In genomic region chr5:154329519-154329918, GRCh38 we compare ENCODE assay signal across 31 cellular contexts.
"Had no signal": no experiment of that assay in that cellular context is flagged by ENCODE, and none has a peak within 500 bp of the region (broad histone marks: within the 10 kb centered on the region; RNA-seq: fewer than 3 reads in every experiment).

No MANE protein-coding gene starts in this region.

- H3K27ac ChIP-seq: ascending aorta, cardiac muscle cell, VCaP had no signal

- H3K36me3 ChIP-seq: cardiac muscle cell had no signal

- ATAC-seq: activated CD4-positive, alpha-beta T cell treated with anti-CD3 and anti-CD28 coated beads for 36 hours; activated CD4-positive, CD25-positive, alpha-beta regulatory T cell treated with anti-CD3 and anti-CD28 coated beads, Interleukin-2, amount 50 U/mL, for 24 hours; activated CD8-positive, alpha-beta memory T cell treated with anti-CD3 and anti-CD28 coated beads, Interleukin-2, amount 10 ng/mL, durations not matched to agents 7 days and 5 days; activated CD8-positive, alpha-beta T cell treated with anti-CD3 and anti-CD28 coated beads, Interleukin-2, amount 10 ng/mL, durations not matched to agents 7 days and 5 days; activated naive CD8-positive, alpha-beta T cell treated with anti-CD3 and anti-CD28 coated beads, Interleukin-2, amount 50 U/mL, for 24 hours; WTC11 had no signal

- H3K4me3 ChIP-seq: ascending aorta, cardiac muscle cell had no signal

- H3K27me3 ChIP-seq: ascending aorta, cardiac muscle cell had no signal

- H3K9me3 ChIP-seq: ascending aorta had no signal

- DNase-seq: activated CD4-positive, alpha-beta memory T cell treated with anti-CD3 and anti-CD28 coated beads, Interleukin-2, amount 10 ng/mL, durations not matched to agents 7 days and 5 days; activated CD4-positive, alpha-beta T cell treated with anti-CD3 and anti-CD28 coated beads for 1 hour; activated CD4-positive, alpha-beta T cell treated with anti-CD3 and anti-CD28 coated beads for 36 hours; activated CD4-positive, alpha-beta T cell treated with anti-CD3 and anti-CD28 coated beads for 48 hours; activated CD4-positive, alpha-beta T cell treated with anti-CD3 and anti-CD28 coated beads, Interleukin-2, amount 10 ng/mL, durations not matched to agents 7 days and 5 days; activated CD4-positive, alpha-beta T cell treated with anti-CD3 and anti-CD28 coated beads, Interleukin-2, amount 50 U/mL, for 48 hours; activated CD4-positive, CD25-positive, alpha-beta regulatory T cell; activated CD8-positive, alpha-beta memory T cell treated with anti-CD3 and anti-CD28 coated beads for 24 hours; activated CD8-positive, alpha-beta memory T cell treated with anti-CD3 and anti-CD28 coated beads, Interleukin-2, amount 10 ng/mL, durations not matched to agents 7 days and 5 days; activated CD8-positive, alpha-beta memory T cell treated with anti-CD3 and anti-CD28 coated beads, Interleukin-2, amount 50 U/mL, for 48 hours; activated CD8-positive, alpha-beta T cell treated with anti-CD3 and anti-CD28 coated beads, Interleukin-2, amount 10 ng/mL, durations not matched to agents 7 days and 5 days; activated effector memory CD4-positive, alpha-beta T cell treated with Interleukin-2 at 50 U/mL for 16 hours; activated gamma-delta T cell; activated naive CD4-positive, alpha-beta T cell treated with anti-CD3 and anti-CD28 coated beads, Interleukin-2, amount 10 ng/mL, durations not matched to agents 7 days and 5 days; activated naive CD4-positive, alpha-beta T cell treated with Interleukin-2 at 50 U/mL for 16 hours; activated naive CD8-positive, alpha-beta T cell treated with anti-CD3 and anti-CD28 coated beads, Interleukin-2, amount 10 ng/mL, durations not matched to agents 7 days and 5 days; activated naive CD8-positive, alpha-beta T cell treated with anti-CD3 and anti-CD28 coated beads, Interleukin-2, amount 50 U/mL, for 24 hours; activated T-cell treated with anti-CD3 and anti-CD28 coated beads, Interleukin-2, amount 50 U/mL, for 24 hours; activated T-cell treated with anti-CD3 and anti-CD28 coated beads, Interleukin-2, amount 50 U/mL, for 48 hours; amygdala; anterior cingulate cortex; caudate nucleus; cerebellar nuclear complex; T-helper 1 cell; T-helper 2 cell; T-helper 9 cell had no signal
